23 cellular contexts compared by ENCODE assay signal in genomic region chr5:166909926-166910325, GRCh38.
A peak's percentile ranks its signal among the peaks of the same experiment; 100 is the strongest.
DNase-seq lines count a peak whose midpoint lies in the region; ATAC-seq, FAIRE-seq and TF ChIP-seq lines count a peak whose summit lies in the region.
"Had no signal": no experiment of that assay in that cellular context is flagged by ENCODE, and none has a peak within 500 bp of the region (broad histone marks: within the 10 kb centered on the region; RNA-seq: fewer than 3 reads in every experiment).

No MANE protein-coding gene starts in this region.

- DNase-seq in Calu3 (peak; percentile 45), RWPE2 (ENCODE audit: low spot score) (no peak), glomerular visceral epithelial cell (ENCODE audit: extremely low spot score) (peak; percentile 3), ureter (ENCODE audit: low spot score) (no peak), kidney (no peak), mesendoderm (no peak)
- DNase-seq: ACHN; BE2C; C1 segment of cervical spinal cord; CD4-positive, CD25-positive, alpha-beta regulatory T cell; CD8-positive, alpha-beta memory T cell; COR-L47; DMS153; DMS79; GDM1; HCEC 1CT had no signal

- H3K4me2 ChIP-seq in mesendoderm (ENCODE audit: low read length), result no peak overlapping the region
- H3K4me2 ChIP-seq: GM23338 had no signal

- H3K4me1 ChIP-seq in RWPE2 (ENCODE audit: insufficient read depth, poor library complexity, severe bottlenecking) (peaks cover 33% of the 10 kb centered on the region), kidney (ENCODE audit: control insufficient read depth in 1 of 2, insufficient read depth in 1 of 2, low read depth in 1 of 2, low read length in 2 of 2) (peaks cover 3 to 8% of the 10 kb centered on the region in 2 donors), mesendoderm (ENCODE audit: control insufficient read depth, low read depth, low read length) (no peaks in the 10 kb centered on the region)
- H3K4me1 ChIP-seq: BE2C had no signal

- intact Hi-C loops in Calu3 (cut with micrococcal nuclease; ENCODE audit: unreplicated experiment) (no loop called here), kidney (cut with DNase I) (no loop called here)

- no peak overlapping the region for H3K56ac ChIP-seq in mesendoderm (ENCODE audit: low read length)

- no peak overlapping the region for H3K18ac ChIP-seq in mesendoderm (ENCODE audit: low read length)

- H3K9ac ChIP-seq in kidney (ENCODE audit: low read length in 2 of 2) (no peak overlapping the region), mesendoderm (ENCODE audit: low read length) (no peak overlapping the region)

- no peak overlapping the region for H4K5ac ChIP-seq in mesendoderm (ENCODE audit: low read length)

- H3K9me3 Mint-ChIP-seq in Calu3 (ENCODE audit: low read depth, unreplicated experiment), result no peaks in the 10 kb centered on the region
- H3K9me3 Mint-ChIP-seq: GM23338 had no signal

- no peak overlapping the region for H3K4me3 Mint-ChIP-seq in Calu3 (ENCODE audit: low read depth, unreplicated experiment)
- H3K4me3 Mint-ChIP-seq: CD4-positive, CD25-positive, alpha-beta regulatory T cell; CD8-positive, alpha-beta memory T cell; GM23338 had no signal

- no TSS peak for BruUV-seq in Calu3 (replicated peaks; lab: Mats Ljungman, UMichigan)

- H3K79me2 ChIP-seq in mesendoderm (ENCODE audit: control insufficient read depth, insufficient read depth, low read length), result no peaks in the 10 kb centered on the region

- no peak overlapping the region for H2AK5ac ChIP-seq in mesendoderm (ENCODE audit: low read length)

- H3K79me1 ChIP-seq in mesendoderm (ENCODE audit: low read length), result no peaks in the 10 kb centered on the region

- H2BK5ac ChIP-seq in mesendoderm (ENCODE audit: low read length), result no peak overlapping the region

- no peaks in the 10 kb centered on the region for H3K27me3 Mint-ChIP-seq in Calu3 (ENCODE audit: unreplicated experiment)
- H3K27me3 Mint-ChIP-seq: CD4-positive, CD25-positive, alpha-beta regulatory T cell; CD8-positive, alpha-beta memory T cell had no signal

- H3K27me3 ChIP-seq in RWPE2 (ENCODE audit: insufficient read depth, poor library complexity, severe bottlenecking) (no peaks in the 10 kb centered on the region), mesendoderm (ENCODE audit: insufficient read depth, low read length, poor library complexity) (no peaks in the 10 kb centered on the region)
- H3K27me3 ChIP-seq: BE2C had no signal

- H3K27ac ChIP-seq in RWPE2 (ENCODE audit: poor library complexity, severe bottlenecking) (peak overlapping the region; percentile 64), kidney (ENCODE audit: low read depth in 2 of 2, low read length in 2 of 2) (no peak overlapping the region), mesendoderm (ENCODE audit: low read depth, low read length) (no peak overlapping the region)
- H3K27ac ChIP-seq: HL-60 had no signal

- no peak for TF ChIP-seq CTCF in Calu3 (IDR thresholded peaks at IDR 0.05; ENCODE audit: unreplicated experiment)
- no peak for TF ChIP-seq CTCF in RWPE2 (IDR thresholded peaks at IDR 0.05; ENCODE audit: poor library complexity, severe bottlenecking)
- no peak for TF ChIP-seq CTCF in kidney (IDR thresholded peaks at IDR 0.05; ENCODE audit: borderline replicate concordance, extremely low read depth, insufficient read depth)

- FAIRE-seq in kidney (lab: Jason Lieb, UNC), result no peak
- FAIRE-seq: A204.1, GM12892, GM18507, H54 had no signal

- H3K4me1 Mint-ChIP-seq in Calu3 (ENCODE audit: low read depth, unreplicated experiment), result peaks cover 30% of the 10 kb centered on the region
- H3K4me1 Mint-ChIP-seq: CD4-positive, CD25-positive, alpha-beta regulatory T cell; CD8-positive, alpha-beta memory T cell; GM23338 had no signal

- no peaks in the 10 kb centered on the region for H3K36me3 Mint-ChIP-seq in Calu3 (ENCODE audit: insufficient read depth, unreplicated experiment)
- H3K36me3 Mint-ChIP-seq: CD4-positive, CD25-positive, alpha-beta regulatory T cell; CD8-positive, alpha-beta memory T cell had no signal

- H4K8ac ChIP-seq in mesendoderm (ENCODE audit: low read depth, low read length), result no peak overlapping the region

- ATAC-seq in RWPE2 (ENCODE audit: low read depth) (no peak), GM19395 (IDR thresholded peaks at IDR 0.05; ENCODE audit: unreplicated experiment) (no peak)
- ATAC-seq: GM23338 had no signal

- no peak overlapping the region for H2BK120ac ChIP-seq in mesendoderm (ENCODE audit: low read depth, low read length)

- CTCF ChIA-PET in Calu3 (lab: Charles Lee), result no interaction called here

- H3K36me3 ChIP-seq in RWPE2 (ENCODE audit: low read depth) (no peaks in the 10 kb centered on the region), kidney (ENCODE audit: control insufficient read depth in 1 of 2, insufficient read depth in 2 of 2, low read length in 2 of 2) (no peaks in the 10 kb centered on the region), mesendoderm (ENCODE audit: control insufficient read depth, insufficient read depth, low read length) (no peaks in the 10 kb centered on the region)
- H3K36me3 ChIP-seq: BE2C had no signal

- WGBS in mesendoderm (ENCODE audit: extremely low coverage, insufficient coverage, low lambda C conversion rate), result no CpG with 5 or more reads among the region's 2 CpGs

- peak overlapping the region; percentile 37 for H3K27ac Mint-ChIP-seq in Calu3 (ENCODE audit: unreplicated experiment)
- H3K27ac Mint-ChIP-seq: CD4-positive, CD25-positive, alpha-beta regulatory T cell; CD8-positive, alpha-beta memory T cell; GM23338 had no signal

- no peak overlapping the region for H3K23ac ChIP-seq in mesendoderm (ENCODE audit: low read length)

- H2BK15ac ChIP-seq in mesendoderm (replicated peaks; ENCODE audit: low read depth), result no peak overlapping the region

- H3K4ac ChIP-seq in mesendoderm (ENCODE audit: low read depth, low read length), result no peak overlapping the region

- H3K9me3 ChIP-seq in RWPE2 (ENCODE audit: severe bottlenecking) (no peaks in the 10 kb centered on the region), kidney (ENCODE audit: control insufficient read depth in 1 of 2, low read length in 2 of 2) (no peaks in the 10 kb centered on the region)
- H3K9me3 ChIP-seq: BE2C had no signal

- no peak overlapping the region for H3K4me3 ChIP-seq in RWPE2 (ENCODE audit: severe bottlenecking)
- no peak overlapping the region for H3K4me3 ChIP-seq in kidney (ENCODE audit: low read length in 2 of 2)
- no peak overlapping the region for H3K4me3 ChIP-seq in mesendoderm (ENCODE audit: low read length)
- H3K4me3 ChIP-seq: GM23338 had no signal

Comparison
In these comparisons a context has a peak if more than half of its experiments do, and no peak if none do; other contexts are left out.
1. DNase-seq: peak in Calu3 (single experiment) and glomerular visceral epithelial cell (single experiment); none in RWPE2 (single experiment), ureter (single experiment), kidney (single experiment) and mesendoderm (single experiment).